In genomic region chr7:138388673-138389491, GRCh38 we compare ENCODE assay signal across 21 cellular contexts.
DNase-seq lines count a peak whose midpoint lies in the region; ATAC-seq, FAIRE-seq and TF ChIP-seq lines count a peak whose summit lies in the region.
"Had no signal": no experiment of that assay in that cellular context is flagged by ENCODE, and none has a peak within 500 bp of the region (broad histone marks: within the 10 kb centered on the region; RNA-seq: fewer than 3 reads in every experiment).

No MANE protein-coding gene starts in this region.

- TF ChIP-seq CTCF in HEK293 (tag by site-specific recombination; IDR thresholded peaks at IDR 0.05) (no peak), RWPE1 (conservative IDR thresholded peaks at IDR 0.05; ENCODE audit: low read depth) (no peak), pancreas (IDR thresholded peaks at IDR 0.05) (no peak)

- WGBS in pancreas, 2 donors: 0 to 9% methylated on average over 1 of the region's 1 CpG

- intact Hi-C loops in pancreas (cut with DNase I): no loop called here

- no peak for FAIRE-seq in pancreas (lab: Jason Lieb, UNC)

- no peak overlapping the region for H3K27ac ChIP-seq in HEK293 (ENCODE audit: extremely low read depth, low read depth, low read length)
- H3K27ac ChIP-seq in RWPE1: no peak overlapping the region
- H3K27ac ChIP-seq in pancreas: no peak overlapping the region
- H3K27ac ChIP-seq: epithelial cell of prostate, gastrocnemius medialis had no signal

- H3K36me3 ChIP-seq in HEK293 (ENCODE audit: control insufficient read depth in 2 of 2, insufficient read depth in 1 of 2, low read length in 2 of 2) (no peaks in the 10 kb centered on the region), pancreas (no peaks in the 10 kb centered on the region)
- H3K36me3 ChIP-seq: gastrocnemius medialis had no signal

- H3K4me3 ChIP-seq in HEK293 (ENCODE audit: low read depth, low read length) (no peak overlapping the region), pancreas (no peak overlapping the region)
- H3K4me3 ChIP-seq: gastrocnemius medialis had no signal

- H3K4me1 ChIP-seq in HEK293 (ENCODE audit: control insufficient read depth, insufficient read depth, low read length) (no peaks in the 10 kb centered on the region), pancreas (no peaks in the 10 kb centered on the region)
- H3K4me1 ChIP-seq: gastrocnemius medialis had no signal

- ATAC-seq in pancreas: peak in 3 of 4 donors; percentile 86 to 89 (median 89)
- ATAC-seq in HG02884 (IDR thresholded peaks at IDR 0.05; ENCODE audit: unreplicated experiment): no peak
- ATAC-seq: gastrocnemius medialis; left ventricle myocardium superior; sciatic nerve; stimulated activated naive B cell treated with anti-CD40 and anti-IgM and Interleukin-4, amounts not matched to agents 10 μg/mL and 1 μg/mL and 100 μg/mL, for 72 hours had no signal

- peak; percentile 18 for DNase-seq in RWPE1 (ENCODE audit: low spot score)
- DNase-seq in glomerular visceral epithelial cell (ENCODE audit: extremely low spot score): peak; percentile 48
- no peak for DNase-seq in pancreas
- DNase-seq in activated gamma-delta T cell treated with Interleukin-2 at 50 U/mL for 16 hours: no peak
- no peak for DNase-seq in NOMO-1 (lab: John Stamatoyannopoulos, UW; ENCODE audit: unreplicated experiment in 2 of 2)
- no peak for DNase-seq in UCSD-AML1 (lab: John Stamatoyannopoulos, UW; ENCODE audit: unreplicated experiment)
- DNase-seq: activated naive CD8-positive, alpha-beta T cell treated with anti-CD3 and anti-CD28 coated beads for 36 hours; CD4-positive, alpha-beta T cell; dermis blood vessel endothelial cell; DND-41; gastrocnemius medialis; KG1; left ventricle myocardium superior; NCI-H1048; NCI-H2029 treated with DMSO at 0.1 percent for 48 hours; NCI-H510A treated with DMSO at 0.1 percent for 48 hours; stimulated activated naive B cell treated with anti-CD40 and anti-IgM and Interleukin-4, amounts not matched to agents 10 μg/mL and 1 μg/mL and 100 μg/mL, for 72 hours had no signal

- POLR2A ChIA-PET in HEK293 (lab: Yijun Ruan, JAX) (no interaction called here), RWPE1 (lab: Yijun Ruan, JAX; ENCODE audit: low non-redundant PET) (no interaction called here)

- CTCF ChIA-PET in HEK293 (lab: Yijun Ruan, JAX) (interaction anchor here (0.7 kb wide), 1 partner anchor 60 kb away, joined by 4 read pairs; no protein-coding TSS in a partner anchor), RWPE1 (lab: Yijun Ruan, JAX) (interaction anchor here (0.6 kb wide), 1 partner anchor 35 kb away, joined by 3 read pairs; no protein-coding TSS in a partner anchor)

- H3K27me3 ChIP-seq in pancreas: no peaks in the 10 kb centered on the region
- H3K27me3 ChIP-seq: gastrocnemius medialis had no signal

- H3K9me3 ChIP-seq in HEK293 (ENCODE audit: control insufficient read depth, insufficient read depth, low read depth, low read length): no peaks in the 10 kb centered on the region
- H3K9me3 ChIP-seq in pancreas: no peaks in the 10 kb centered on the region
- H3K9me3 ChIP-seq: gastrocnemius medialis had no signal

TF ChIP-seq in HEK293, 187 proteins besides CTCF, POLR2A, EP300 and RAD21:
- no peak for TF ChIP-seq YY1 (tag by site-specific recombination; IDR thresholded peaks at IDR 0.05)
- peak; percentile 28; the same call in 1 of the 2 replicates for TF ChIP-seq TCF7L2 (IDR thresholded peaks at IDR 0.05; ENCODE audit: borderline replicate concordance, low read depth, low read length)
- no peak for TF ChIP-seq SCRT1 (tag by site-specific recombination; IDR thresholded peaks at IDR 0.05; ENCODE audit: borderline replicate concordance)
- TF ChIP-seq SETDB1 (IDR thresholded peaks at IDR 0.05; ENCODE audit: insufficient read length, low read length): peak; percentile 47
- TF ChIP-seq ZNF132 (tag by site-specific recombination; IDR thresholded peaks at IDR 0.05; ENCODE audit: borderline replicate concordance): no peak
TF ChIP-seq in HEK293: peak in this region for 2.

Comparison
In these comparisons a context has a peak if more than half of its experiments do, and no peak if none do; other contexts are left out.
1. DNase-seq: peak in RWPE1 (single experiment) and glomerular visceral epithelial cell (single experiment); none in pancreas (0 of 6), activated gamma-delta T cell treated with Interleukin-2 at 50 U/mL for 16 hours (single experiment), NOMO-1 (0 of 2) and UCSD-AML1 (single experiment).